Comparison of ENCODE assay signal across 1 cellular context in genomic region chr9:129002989-129003388, GRCh38.
TF ChIP-seq lines count a peak whose summit lies in the region.

No MANE protein-coding gene starts in this region.

TF ChIP-seq in A549, 52 proteins besides CTCF, POLR2A, EP300 and RAD21:
- TF ChIP-seq SREBF2 (IDR thresholded peaks at IDR 0.05), result no peak
- TF ChIP-seq MAFK (IDR thresholded peaks at IDR 0.05; ENCODE audit: partially characterized antibody), result peak; percentile 68
